8 cellular contexts compared by ENCODE assay signal in the genomic region with DNA sequence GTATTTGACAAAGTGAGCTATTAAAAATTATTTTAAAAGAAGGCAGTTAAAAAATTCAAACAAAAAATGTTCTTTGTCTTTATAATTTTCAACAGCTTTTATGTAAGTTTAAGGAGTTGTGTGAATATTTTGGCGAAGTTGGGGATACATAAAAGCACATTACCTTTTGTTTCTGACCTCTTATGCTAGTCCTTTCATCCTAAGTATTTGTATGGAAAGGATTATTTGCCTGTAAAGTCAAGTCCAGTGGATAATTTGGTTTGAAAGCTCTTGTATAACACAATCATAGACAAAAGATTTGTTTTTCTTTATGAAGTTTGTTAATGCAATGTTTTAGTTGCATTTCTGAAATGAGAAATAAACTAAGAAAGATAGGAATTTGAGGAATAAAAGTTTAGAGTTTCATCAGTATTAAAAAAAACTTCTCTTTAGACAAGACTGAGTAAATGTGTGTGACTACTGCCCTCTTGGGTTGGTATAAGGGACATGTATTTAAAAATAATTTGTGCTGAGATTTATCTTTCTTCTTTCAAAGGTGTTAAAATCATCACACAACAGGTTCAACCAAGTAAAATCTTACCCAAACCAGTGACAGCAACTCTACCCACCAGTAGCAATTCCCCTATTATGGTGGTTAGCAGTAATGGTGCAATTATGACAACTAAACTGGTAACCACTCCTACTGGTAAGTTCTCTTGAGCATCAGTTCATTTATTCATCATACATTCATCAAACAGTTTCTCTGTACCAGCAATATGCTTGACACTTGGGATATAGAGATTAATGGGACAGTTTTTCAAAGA.
DNase-seq lines count a peak whose midpoint lies in the region; ATAC-seq and TF ChIP-seq lines count a peak whose summit lies in the region.

No MANE protein-coding gene starts in this region.

- DNase-seq in BE2C (no peak), HFF-Myc (ENCODE audit: extremely low read depth, low read depth) (peak; percentile 11), adipocyte (ENCODE audit: low read depth) (peak; percentile 78), left colon (no peak), NCI-H2081 treated with DMSO at 0.1 percent for 48 hours (lab: John Stamatoyannopoulos, UW) (no peak)
- no peak for DNase-seq in activated T-helper 1 cell treated with anti-CD3 and anti-CD28 coated beads, Interleukin-12 subunit alpha, Interleukin-12 subunit beta, Interleukin-2, Interleukin-4 antibody, amounts not matched to agents 30 ng/mL and 10 ng/mL and 1 ng/mL, durations not matched to agents 14 hours and 24 hours and 36 hours (ENCODE audit: low spot score)

- peak; percentile 67 for ATAC-seq in left colon
- no peak for ATAC-seq in HG02588 (IDR thresholded peaks at IDR 0.05; ENCODE audit: unreplicated experiment)
- no peak for ATAC-seq in HG03196 (IDR thresholded peaks at IDR 0.05; ENCODE audit: unreplicated experiment)

- no peaks in the 10 kb centered on the region for H3K9me3 ChIP-seq in BE2C
- H3K9me3 ChIP-seq in adipocyte (ENCODE audit: control insufficient read depth, low read length) = no peaks in the 10 kb centered on the region

- H3K4me1 ChIP-seq in BE2C (no peaks in the 10 kb centered on the region; the same call in 1 of the 2 replicates), adipocyte (ENCODE audit: control insufficient read depth, insufficient read depth, low read length) (peaks cover 17% of the 10 kb centered on the region)

- TF ChIP-seq CTCF in BE2C (IDR thresholded peaks at IDR 0.05; ENCODE audit: low read depth, low read length) (peak; percentile 48), HFF-Myc (IDR thresholded peaks at IDR 0.05; ENCODE audit: low read depth, low read length, missing control alignments) (peak; percentile 13)

- H3K9me3 Mint-ChIP-seq in activated T-helper 1 cell treated with anti-CD3 and anti-CD28 coated beads, Interleukin-12 subunit alpha, Interleukin-12 subunit beta, Interleukin-2, Interleukin-4 antibody, amounts not matched to agents 30 ng/mL and 10 ng/mL and 1 ng/mL, durations not matched to agents 14 hours and 24 hours and 36 hours = no peaks in the 10 kb centered on the region

- H3K27ac Mint-ChIP-seq in activated T-helper 1 cell treated with anti-CD3 and anti-CD28 coated beads, Interleukin-12 subunit alpha, Interleukin-12 subunit beta, Interleukin-2, Interleukin-4 antibody, amounts not matched to agents 30 ng/mL and 10 ng/mL and 1 ng/mL, durations not matched to agents 14 hours and 24 hours and 36 hours = no peak overlapping the region

- intact Hi-C loops in left colon (cut with DNase I, micrococcal nuclease) = no loop called here
- intact Hi-C loops in activated T-helper 1 cell treated with anti-CD3 and anti-CD28 coated beads, Interleukin-12 subunit alpha, Interleukin-12 subunit beta, Interleukin-2, Interleukin-4 antibody, amounts not matched to agents 30 ng/mL and 10 ng/mL and 1 ng/mL, durations not matched to agents 14 hours and 24 hours and 36 hours (cut with micrococcal nuclease) = loop anchor here (1.0 to 10.0 kb wide), 2 partner anchors 128 to 306 kb away; partner anchors contain the start of genes GVQW3 and THAP12

- no peak overlapping the region for H3K4me3 Mint-ChIP-seq in activated T-helper 1 cell treated with anti-CD3 and anti-CD28 coated beads, Interleukin-12 subunit alpha, Interleukin-12 subunit beta, Interleukin-2, Interleukin-4 antibody, amounts not matched to agents 30 ng/mL and 10 ng/mL and 1 ng/mL, durations not matched to agents 14 hours and 24 hours and 36 hours

- no peaks in the 10 kb centered on the region for H3K27me3 ChIP-seq in BE2C
- no peaks in the 10 kb centered on the region for H3K27me3 ChIP-seq in adipocyte (replicated peaks; ENCODE audit: control insufficient read depth, insufficient read depth, low read length)

- H3K4me1 Mint-ChIP-seq in activated T-helper 1 cell treated with anti-CD3 and anti-CD28 coated beads, Interleukin-12 subunit alpha, Interleukin-12 subunit beta, Interleukin-2, Interleukin-4 antibody, amounts not matched to agents 30 ng/mL and 10 ng/mL and 1 ng/mL, durations not matched to agents 14 hours and 24 hours and 36 hours (ENCODE audit: low read depth) = no peaks in the 10 kb centered on the region

- H3K9ac ChIP-seq in adipocyte (ENCODE audit: low read length) = peak overlapping the region; percentile 67

- no peaks in the 10 kb centered on the region for H3K27me3 Mint-ChIP-seq in activated T-helper 1 cell treated with anti-CD3 and anti-CD28 coated beads, Interleukin-12 subunit alpha, Interleukin-12 subunit beta, Interleukin-2, Interleukin-4 antibody, amounts not matched to agents 30 ng/mL and 10 ng/mL and 1 ng/mL, durations not matched to agents 14 hours and 24 hours and 36 hours (ENCODE audit: insufficient read depth)

- peaks cover 7% of the 10 kb centered on the region for H3K36me3 Mint-ChIP-seq in activated T-helper 1 cell treated with anti-CD3 and anti-CD28 coated beads, Interleukin-12 subunit alpha, Interleukin-12 subunit beta, Interleukin-2, Interleukin-4 antibody, amounts not matched to agents 30 ng/mL and 10 ng/mL and 1 ng/mL, durations not matched to agents 14 hours and 24 hours and 36 hours (ENCODE audit: low read depth)

- H3K4me3 ChIP-seq in BE2C (ENCODE audit: low read depth, low read length) = no peak overlapping the region
- no peak overlapping the region for H3K4me3 ChIP-seq in HFF-Myc (replicated peaks; ENCODE audit: low read depth, low read length)
- H3K4me3 ChIP-seq in adipocyte (ENCODE audit: low read length) = no peak overlapping the region

- H3K36me3 ChIP-seq in BE2C (no peaks in the 10 kb centered on the region), adipocyte (ENCODE audit: control insufficient read depth, insufficient read depth, low read length, severe bottlenecking) (peaks cover 12% of the 10 kb centered on the region)

Comparison
In these comparisons a context has a peak if more than half of its experiments do, and no peak if none do; other contexts are left out.
1. DNase-seq: peak in HFF-Myc (single experiment) and adipocyte (single experiment); none in BE2C (single experiment), left colon (0 of 2), NCI-H2081 treated with DMSO at 0.1 percent for 48 hours (single experiment) and activated T-helper 1 cell treated with anti-CD3 and anti-CD28 coated beads, Interleukin-12 subunit alpha, Interleukin-12 subunit beta, Interleukin-2, Interleukin-4 antibody, amounts not matched to agents 30 ng/mL and 10 ng/mL and 1 ng/mL, durations not matched to agents 14 hours and 24 hours and 36 hours (single experiment).